1 cellular context compared by ENCODE assay signal in genomic region chr2:36966370-36967235, GRCh38.
TF ChIP-seq lines count a peak whose summit lies in the region.

Gene STRN (minus strand): TSS chr2:36966536. CDS start chr2:36966463, 73 bp downstream.

TF ChIP-seq in HCT116, 20 proteins besides CTCF, POLR2A, EP300 and RAD21 (continued from another document):
- TF ChIP-seq REST (IDR thresholded peaks at IDR 0.05; ENCODE audit: low read depth) (no peak), SIN3A (IDR thresholded peaks at IDR 0.05; ENCODE audit: low read depth) (peak; percentile 84), ELF1 (IDR thresholded peaks at IDR 0.05; ENCODE audit: borderline replicate concordance, low read depth) (peak; percentile 67), CBX3 (IDR thresholded peaks at IDR 0.05; ENCODE audit: low read depth) (peak; percentile 60; the same call in 1 of the 2 replicates), JUND (IDR thresholded peaks at IDR 0.05) (no peak)
